In genomic region chrX:65667157-65667502, GRCh38 we compare ENCODE assay signal across 9 cellular contexts. TPM values are rescaled to one million over a fixed set of nuclear protein-coding genes. Genes with fewer than 3 reads are reported as not detected.
DNase-seq lines count a peak whose midpoint lies in the region; ATAC-seq and TF ChIP-seq lines count a peak whose summit lies in the region.
"Had no signal": no experiment of that assay in that cellular context is flagged by ENCODE, and none has a peak within 500 bp of the region (broad histone marks: within the 10 kb centered on the region; RNA-seq: fewer than 3 reads in every experiment).

No MANE protein-coding gene starts in this region.

- H3K9ac ChIP-seq in neuronal stem cell (ENCODE audit: low read depth, low read length, poor library complexity), result no peak overlapping the region

- no peak overlapping the region for H2AK5ac ChIP-seq in neuronal stem cell (ENCODE audit: low read depth, low read length)

- H3K27me3 ChIP-seq in CD8-positive, alpha-beta memory T cell (ENCODE audit: insufficient read depth, low read length, poor library complexity, severe bottlenecking), result no peaks in the 10 kb centered on the region
- H3K27me3 ChIP-seq in ascending aorta (no peaks in the 10 kb centered on the region), neuronal stem cell (ENCODE audit: control insufficient read depth in 3 of 3, insufficient read depth in 3 of 3, low read depth in 1 of 3, low read length in 3 of 3) (no peaks in the 10 kb centered on the region)

- H3K36me3 ChIP-seq in CD8-positive, alpha-beta memory T cell (ENCODE audit: insufficient read depth, low read length), result peaks cover 4% of the 10 kb centered on the region
- H3K36me3 ChIP-seq in ascending aorta, result no peaks in the 10 kb centered on the region
- no peaks in the 10 kb centered on the region for H3K36me3 ChIP-seq in neuronal stem cell (replicated peaks in 1 of 2; ENCODE audit: control insufficient read depth in 2 of 2, insufficient read depth in 2 of 2, low read length in 2 of 2)

- H3K4me2 ChIP-seq in neuronal stem cell (ENCODE audit: insufficient read depth, low read length, poor library complexity, severe bottlenecking), result peak overlapping the region; percentile 33

- H2BK5ac ChIP-seq in neuronal stem cell (ENCODE audit: low read length), result no peak overlapping the region

- no peak overlapping the region for H3K4me3 ChIP-seq in CD8-positive, alpha-beta memory T cell (ENCODE audit: low read length)
- H3K4me3 ChIP-seq in ascending aorta (peak overlapping the region; percentile 73 to 74), neuronal stem cell (ENCODE audit: low read length in 2 of 2) (peak overlapping the region in 1 of 2 donors; percentile 83)

- peaks cover 18% of the 10 kb centered on the region for H3K4me1 ChIP-seq in CD8-positive, alpha-beta memory T cell (ENCODE audit: insufficient read depth, low read length)
- H3K4me1 ChIP-seq in ascending aorta (no peaks in the 10 kb centered on the region), neuronal stem cell (ENCODE audit: control insufficient read depth in 2 of 2, insufficient read depth in 1 of 2, low read depth in 1 of 2, low read length in 2 of 2) (peaks cover 3 to 4% of the 10 kb centered on the region in 2 donors)

- no peaks in the 10 kb centered on the region for H3K27me3 Mint-ChIP-seq in CD8-positive, alpha-beta memory T cell

- no peaks in the 10 kb centered on the region for H3K9me3 Mint-ChIP-seq in CD8-positive, alpha-beta memory T cell

- H3K27ac Mint-ChIP-seq in CD8-positive, alpha-beta memory T cell, result peak overlapping the region; percentile 19 to 94 (median 82)

- no peak overlapping the region for H4K91ac ChIP-seq in neuronal stem cell (ENCODE audit: low read depth, low read length, poor library complexity)

- CTCF ChIA-PET in CD8-positive, alpha-beta memory T cell (lab: Charles Lee), result interaction anchor here (1.1 to 1.8 kb wide), 2 partner anchors 28 to 70 kb away, joined by 3 to 4 read pairs; no protein-coding TSS in a partner anchor

- H2BK120ac ChIP-seq in neuronal stem cell (ENCODE audit: low read depth, low read length), result no peak overlapping the region

- no peak for DNase-seq in CD8-positive, alpha-beta memory T cell
- no peak for DNase-seq in ascending aorta (ENCODE audit: low spot score in 2 of 2)
- DNase-seq in neuronal stem cell (ENCODE audit: low spot score), result no peak
- DNase-seq in C1 segment of cervical spinal cord (lab: John Stamatoyannopoulos, UW), result no peak
- DNase-seq in mucosa of gallbladder (ENCODE audit: low spot score), result no peak
- no peak for DNase-seq in NCI-H1105 (lab: John Stamatoyannopoulos, UW)
- DNase-seq in NCI-H748 (lab: John Stamatoyannopoulos, UW; ENCODE audit: unreplicated experiment), result no peak
- DNase-seq: NCI-H524 had no signal

- no peaks in the 10 kb centered on the region for H3K9me3 ChIP-seq in CD8-positive, alpha-beta memory T cell (ENCODE audit: low read length)
- H3K9me3 ChIP-seq in ascending aorta (no peaks in the 10 kb centered on the region), neuronal stem cell (replicated peaks in 1 of 2; ENCODE audit: control insufficient read depth in 2 of 2, insufficient read depth in 1 of 2, low read depth in 1 of 2, low read length in 2 of 2) (no peaks in the 10 kb centered on the region)

- peaks cover 12 to 38% (median 13%) of the 10 kb centered on the region in 3 donors for H3K36me3 Mint-ChIP-seq in CD8-positive, alpha-beta memory T cell

- peak overlapping the region; percentile 81 for H2AFZ ChIP-seq in neuronal stem cell (ENCODE audit: low read length)

- H3K18ac ChIP-seq in neuronal stem cell (ENCODE audit: low read length), result no peak overlapping the region

- peak; percentile 24 for ATAC-seq in HG02852 (IDR thresholded peaks at IDR 0.05; ENCODE audit: unreplicated experiment)

- POLR2A ChIA-PET in CD8-positive, alpha-beta memory T cell (lab: Charles Lee), result interaction anchor here (1.1 to 2.7 kb wide), 5 partner anchors 19 to 70 kb away, joined by 3 to 11 read pairs (median 3); no protein-coding TSS in a partner anchor

- TF ChIP-seq CTCF in ascending aorta (IDR thresholded peaks at IDR 0.05), result no peak

- H3K79me1 ChIP-seq in neuronal stem cell (ENCODE audit: low read depth, low read length), result no peaks in the 10 kb centered on the region

- H2BK12ac ChIP-seq in neuronal stem cell (ENCODE audit: low read length), result no peak overlapping the region

- no peak overlapping the region for H2BK15ac ChIP-seq in neuronal stem cell (ENCODE audit: low read length)

- H3K23ac ChIP-seq in neuronal stem cell (ENCODE audit: low read depth, low read length, poor library complexity), result no peak overlapping the region

- peaks cover 35 to 48% (median 44%) of the 10 kb centered on the region in 3 donors for H3K4me1 Mint-ChIP-seq in CD8-positive, alpha-beta memory T cell

- H3K4ac ChIP-seq in neuronal stem cell (ENCODE audit: low read length), result no peak overlapping the region

- no CpG with 5 or more reads among the region's 6 CpGs for WGBS in neuronal stem cell (ENCODE audit: extremely low coverage in 2 of 2, insufficient read length in 2 of 2, insufficient replicate concordance in 1 of 2), 2 donors

- H3K14ac ChIP-seq in neuronal stem cell (ENCODE audit: low read length), result no peak overlapping the region

- no peak overlapping the region for H4K8ac ChIP-seq in neuronal stem cell (ENCODE audit: low read depth, low read length)

- peak overlapping the region; percentile 69 to 100 (median 78) for H3K4me3 Mint-ChIP-seq in CD8-positive, alpha-beta memory T cell

- intact Hi-C loops in ascending aorta (cut with DNase I), result loop anchor here (1.0 kb wide), 1 partner anchor 22 kb away; no protein-coding TSS in a partner anchor

- no peak overlapping the region for H3K27ac ChIP-seq in CD8-positive, alpha-beta memory T cell (ENCODE audit: low read depth, low read length)
- H3K27ac ChIP-seq in ascending aorta (peak overlapping the region; percentile 91 to 99), neuronal stem cell (replicated peaks; ENCODE audit: low read length) (no peak overlapping the region)

RNA-seq across cellular contexts. Expression of gene MSN, which starts 0.3 kb away (rescaled TPM):
- 100 to 1,000 TPM; 403 to 410 TPM for total RNA-seq in CD8-positive, alpha-beta memory T cell
- polyA plus RNA-seq in CD8-positive, alpha-beta memory T cell, result 760 TPM
- total RNA-seq in ascending aorta (338 TPM), mucosa of gallbladder (138 TPM)
- 96.0 TPM for polyA plus RNA-seq in neuronal stem cell (2013, experiment 1 of 2)
- 95.2 TPM for polyA plus RNA-seq in neuronal stem cell (2013, experiment 2 of 2)

Comparison
In these comparisons a context has a peak if more than half of its experiments do, and no peak if none do; other contexts are left out.
1. H3K27ac ChIP-seq: peak in ascending aorta (2 of 2); none in CD8-positive, alpha-beta memory T cell (single experiment) and neuronal stem cell (single experiment).